33 cellular contexts compared by ENCODE assay signal in the genomic region with DNA sequence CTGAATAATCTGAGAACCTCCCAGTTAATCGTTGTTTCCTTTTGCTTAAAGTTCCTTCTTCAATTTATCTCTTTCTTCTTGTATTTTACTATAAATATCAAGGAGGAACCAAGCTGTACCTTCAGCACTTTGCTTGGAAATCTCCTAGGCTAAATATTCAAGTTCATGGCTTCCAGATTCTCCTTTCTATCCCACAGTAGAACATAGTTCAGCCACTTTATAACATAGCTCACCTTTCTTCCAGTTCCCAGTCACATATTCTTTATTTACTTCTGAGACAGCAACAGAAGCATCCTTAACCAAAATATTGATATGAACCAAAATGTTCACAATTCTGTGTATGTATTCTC.
"Had no signal": no experiment of that assay in that cellular context is flagged by ENCODE, and none has a peak within 500 bp of the region (broad histone marks: within the 10 kb centered on the region; RNA-seq: fewer than 3 reads in every experiment).

No MANE protein-coding gene starts in this region.

- DNase-seq: activated CD4-positive, alpha-beta T cell treated with anti-CD3 and anti-CD28 coated beads for 36 hours; activated CD4-positive, alpha-beta T cell treated with anti-CD3 and anti-CD28 coated beads, Interleukin-2, amount 10 ng/mL, durations not matched to agents 7 days and 5 days; activated CD4-positive, alpha-beta T cell treated with anti-CD3 and anti-CD28 coated beads, Interleukin-2, amount 50 U/mL, for 48 hours; activated CD8-positive, alpha-beta T cell treated with anti-CD3 and anti-CD28 coated beads, Interleukin-2, amount 10 ng/mL, durations not matched to agents 7 days and 5 days; activated effector memory CD4-positive, alpha-beta T cell treated with anti-CD3 and anti-CD28 coated beads, Interleukin-2, amount 50 U/mL, for 16 hours; activated naive CD4-positive, alpha-beta T cell; activated T-cell treated with anti-CD3 and anti-CD28 coated beads, Interleukin-2, amount 50 U/mL, for 4 hours; anterior cingulate cortex; caudate nucleus; cerebellar nuclear complex; MM.1S; NCI-H1092 treated with DMSO at 0.1 percent for 48 hours; NCI-H1417; NCI-H146; NCI-H187; NCI-H2029 treated with DMSO at 0.1 percent for 48 hours; NCI-H2107; NCI-H2171; NCI-H510A; NCI-H526; NCI-H748 treated with DMSO at 0.1 percent for 48 hours; NK-92 treated with Interleukin-12 subunit alpha and Interleukin-12 subunit beta, amount 100 ng/mL, for 24 hours; Peyer's patch; RPMI8226; SHP77 treated with DMSO at 0.1 percent for 48 hours; SK-N-SH had no signal

- H3K27ac ChIP-seq: KMS-11, Peyer's patch, SJSA1 had no signal

- H3K9me3 ChIP-seq: SJSA1, SK-N-SH had no signal

- H3K4me1 ChIP-seq: Peyer's patch, SJSA1 had no signal

- H3K27me3 Mint-ChIP-seq: activated CD4-positive, alpha-beta T cell treated with anti-CD3 and anti-CD28 coated beads for 36 hours; activated CD4-positive, alpha-beta T cell treated with anti-CD3 and anti-CD28 coated beads, Interleukin-2, amount 10 ng/mL, durations not matched to agents 7 days and 5 days; activated naive CD4-positive, alpha-beta T cell treated with anti-CD3 and anti-CD28 coated beads, Interleukin-2, amount 50 U/mL, for 24 hours had no signal

- H3K36me3 ChIP-seq: Peyer's patch had no signal

- H3K27ac Mint-ChIP-seq: activated CD4-positive, alpha-beta T cell treated with anti-CD3 and anti-CD28 coated beads for 36 hours; activated CD4-positive, alpha-beta T cell treated with anti-CD3 and anti-CD28 coated beads, Interleukin-2, amount 10 ng/mL, durations not matched to agents 7 days and 5 days; activated CD8-positive, alpha-beta T cell treated with anti-CD3 and anti-CD28 coated beads, Interleukin-2, amount 10 ng/mL, durations not matched to agents 7 days and 5 days; brain; T-helper 1 cell treated with Interleukin-12 subunit alpha and Interleukin-12 subunit beta and Interleukin-4 antibody, amounts not matched to agents 30 μg/mL and 1 μg/mL, for 36 hours; WTC11 had no signal

- H3K27me3 ChIP-seq: Peyer's patch, SJSA1 had no signal

- H3K4me3 ChIP-seq: Peyer's patch, SJSA1 had no signal

- H3K4me3 Mint-ChIP-seq: activated CD4-positive, alpha-beta T cell treated with anti-CD3 and anti-CD28 coated beads for 36 hours; activated CD4-positive, alpha-beta T cell treated with anti-CD3 and anti-CD28 coated beads, Interleukin-2, amount 10 ng/mL, durations not matched to agents 7 days and 5 days; activated CD8-positive, alpha-beta T cell treated with anti-CD3 and anti-CD28 coated beads, Interleukin-2, amount 10 ng/mL, durations not matched to agents 7 days and 5 days; activated naive CD4-positive, alpha-beta T cell treated with anti-CD3 and anti-CD28 coated beads, Interleukin-2, amount 50 U/mL, for 24 hours; activated T-cell treated with anti-CD3 and anti-CD28 coated beads, Interleukin-2, amount 50 U/mL, for 4 hours; brain; T-helper 1 cell treated with Interleukin-12 subunit alpha and Interleukin-12 subunit beta and Interleukin-4 antibody, amounts not matched to agents 30 μg/mL and 1 μg/mL, for 36 hours; T-helper 2 cell treated with Interferon-gamma antibody and Interleukin-4, amounts not matched to agents 5 μg/mL and 100 μg/mL, for 36 hours; WTC11 had no signal
